Comparison of ENCODE assay signal across 20 cellular contexts in genomic region chr10:27341001-27341400, GRCh38.
"Had no signal": no experiment of that assay in that cellular context is flagged by ENCODE, and none has a peak within 500 bp of the region (broad histone marks: within the 10 kb centered on the region; RNA-seq: fewer than 3 reads in every experiment).

No MANE protein-coding gene starts in this region.

- DNase-seq: activated CD4-positive, alpha-beta T cell treated with anti-CD3 and anti-CD28 coated beads, Interleukin-2, amount 10 ng/mL, durations not matched to agents 7 days and 5 days; activated CD4-positive, CD25-positive, alpha-beta regulatory T cell treated with anti-CD3 and anti-CD28 coated beads, Interleukin-2, amount 50 U/mL, for 72 hours; activated CD8-positive, alpha-beta T cell treated with anti-CD3 and anti-CD28 coated beads, Interleukin-2, amount 10 ng/mL, durations not matched to agents 7 days and 5 days; activated gamma-delta T cell treated with Interleukin-2 at 50 U/mL for 16 hours; central memory CD4-positive, alpha-beta T cell; colonic mucosa; dorsolateral prefrontal cortex; effector memory CD8-positive, alpha-beta T cell; gastrocnemius medialis; hippocampal formation; pancreas; psoas muscle; spleen; stimulated activated CD4-positive, alpha-beta T cell treated with anti-CD3 and anti-CD28 coated beads, Interleukin-4, amount 100 ng/mL, for 4 hours; stimulated activated naive CD8-positive, alpha-beta T cell treated with anti-CD3 and anti-CD28 coated beads, Interleukin-15, Interleukin-2, amounts not matched to agents 100 U/mL and 50 U/mL, for 24 hours; tibial artery; WERI-Rb-1 had no signal

- H3K27ac ChIP-seq: colonic mucosa, dorsolateral prefrontal cortex, esophagus muscularis mucosa, gastrocnemius medialis, neutrophil, pancreas, psoas muscle, spleen, tibial artery, WERI-Rb-1 had no signal

- H3K36me3 ChIP-seq: colonic mucosa, esophagus muscularis mucosa, gastrocnemius medialis, neutrophil, pancreas, right atrium auricular region, spleen, tibial artery, WERI-Rb-1 had no signal

- H3K4me1 ChIP-seq: colonic mucosa, gastrocnemius medialis, pancreas, psoas muscle, right atrium auricular region, tibial artery had no signal

- H3K9me3 ChIP-seq: colonic mucosa, esophagus muscularis mucosa, gastrocnemius medialis, neutrophil, pancreas, psoas muscle, right atrium auricular region, spleen, tibial artery had no signal

- H3K27me3 ChIP-seq: colonic mucosa, esophagus muscularis mucosa, gastrocnemius medialis, neutrophil, right atrium auricular region, spleen had no signal

- H3K4me3 ChIP-seq: colonic mucosa, dorsolateral prefrontal cortex, esophagus muscularis mucosa, gastrocnemius medialis, pancreas, psoas muscle, right atrium auricular region, spleen, tibial artery had no signal
